ENCODE assay signal across 1 cellular context in the genomic region with DNA sequence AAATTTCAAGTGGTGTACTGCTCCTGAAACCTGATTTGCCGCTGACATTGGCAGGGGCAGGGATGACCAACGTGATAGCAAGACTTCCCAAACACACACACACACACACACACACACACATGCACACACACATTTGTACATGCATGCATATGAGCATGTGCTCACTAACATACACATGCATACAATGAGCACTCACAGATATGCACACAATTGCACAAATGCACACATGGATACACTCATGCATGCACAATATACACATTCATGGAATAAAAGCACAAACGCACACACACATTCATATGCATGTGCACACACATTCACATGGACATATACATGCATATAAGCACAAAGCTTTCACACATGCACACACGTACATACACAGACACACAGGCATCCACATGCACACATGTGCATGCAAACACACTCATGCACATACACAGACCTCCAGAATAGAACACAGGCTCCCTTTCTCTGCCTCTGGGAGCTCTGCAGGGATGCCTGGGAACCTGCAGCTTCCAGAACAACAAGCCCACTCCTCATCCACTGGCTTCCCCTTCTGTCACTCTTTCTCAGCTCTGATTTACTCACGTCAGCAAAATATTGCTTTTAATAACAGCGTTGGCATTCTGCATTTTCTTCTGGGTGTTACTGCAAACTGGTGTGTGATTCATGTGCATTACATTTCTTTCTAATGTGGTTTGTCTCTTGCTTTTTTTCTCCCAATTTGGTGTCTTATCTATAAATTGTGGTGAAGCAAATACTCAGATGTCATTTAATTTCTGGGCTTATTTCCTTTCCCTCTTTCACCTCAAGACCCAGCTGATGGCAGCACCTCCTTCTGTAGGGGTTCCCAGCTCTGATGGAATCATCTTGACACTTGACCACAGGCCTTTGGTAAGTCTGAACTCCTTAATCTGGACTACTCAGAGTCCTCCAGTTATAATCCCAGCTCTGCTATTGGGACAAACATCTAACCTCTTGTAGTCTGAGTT.
TF ChIP-seq lines count a peak whose summit lies in the region.

No MANE protein-coding gene starts in this region.

TF ChIP-seq in IMR-90, 13 proteins besides CTCF, POLR2A, EP300 and RAD21 (continued from another document):
- TF ChIP-seq NFE2L2 (IDR thresholded peaks at IDR 0.05; ENCODE audit: low read depth, low read length) (no peak), CHD1 (IDR thresholded peaks at IDR 0.05; ENCODE audit: low read depth, low read length) (no peak), CEBPB (IDR thresholded peaks at IDR 0.05; ENCODE audit: low read depth, low read length) (no peak), SMC3 (IDR thresholded peaks at IDR 0.05; ENCODE audit: low read depth, low read length) (no peak), MAZ (IDR thresholded peaks at IDR 0.05; ENCODE audit: borderline replicate concordance, low read depth, low read length) (no peak), BHLHE40 (IDR thresholded peaks at IDR 0.05; ENCODE audit: low read depth, low read length) (no peak)
- TF ChIP-seq, protein P1, sequence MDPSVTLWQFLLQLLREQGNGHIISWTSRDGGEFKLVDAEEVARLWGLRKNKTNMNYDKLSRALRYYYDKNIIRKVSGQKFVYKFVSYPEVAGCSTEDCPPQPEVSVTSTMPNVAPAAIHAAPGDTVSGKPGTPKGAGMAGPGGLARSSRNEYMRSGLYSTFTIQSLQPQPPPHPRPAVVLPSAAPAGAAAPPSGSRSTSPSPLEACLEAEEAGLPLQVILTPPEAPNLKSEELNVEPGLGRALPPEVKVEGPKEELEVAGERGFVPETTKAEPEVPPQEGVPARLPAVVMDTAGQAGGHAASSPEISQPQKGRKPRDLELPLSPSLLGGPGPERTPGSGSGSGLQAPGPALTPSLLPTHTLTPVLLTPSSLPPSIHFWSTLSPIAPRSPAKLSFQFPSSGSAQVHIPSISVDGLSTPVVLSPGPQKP (IDR thresholded peaks at IDR 0.05; ENCODE audit: borderline replicate concordance, low read depth, low read length): no peak
